In genomic region chr10:74077416-74077815, GRCh38 we compare ENCODE assay signal across 2 cellular contexts.
TF ChIP-seq lines count a peak whose summit lies in the region.

No MANE protein-coding gene starts in this region.

TF ChIP-seq in A549, 52 proteins besides CTCF, POLR2A, EP300 and RAD21 (continued from another document):
- TF ChIP-seq FOSL2 (IDR thresholded peaks at IDR 0.05) (no peak), FOSL2 (CRISPR knock-in tag; IDR thresholded peaks at IDR 0.05) (no peak), USF2 (IDR thresholded peaks at IDR 0.05) (no peak), SMC3 (IDR thresholded peaks at IDR 0.05) (no peak), TFCP2L1 (CRISPR knock-in tag; IDR thresholded peaks at IDR 0.05) (no peak), EHMT2 (IDR thresholded peaks at IDR 0.05; ENCODE audit: low read depth) (no peak), RNF2 (IDR thresholded peaks at IDR 0.05; ENCODE audit: borderline replicate concordance, low read depth) (no peak), HES2 (IDR thresholded peaks at IDR 0.05) (no peak), ELK1 (IDR thresholded peaks at IDR 0.05; ENCODE audit: low read depth, low read length) (no peak), EHF (CRISPR knock-in tag; IDR thresholded peaks at IDR 0.05) (no peak), CHD4 (IDR thresholded peaks at IDR 0.05; ENCODE audit: borderline replicate concordance) (no peak)
- TF ChIP-seq, protein P1, sequence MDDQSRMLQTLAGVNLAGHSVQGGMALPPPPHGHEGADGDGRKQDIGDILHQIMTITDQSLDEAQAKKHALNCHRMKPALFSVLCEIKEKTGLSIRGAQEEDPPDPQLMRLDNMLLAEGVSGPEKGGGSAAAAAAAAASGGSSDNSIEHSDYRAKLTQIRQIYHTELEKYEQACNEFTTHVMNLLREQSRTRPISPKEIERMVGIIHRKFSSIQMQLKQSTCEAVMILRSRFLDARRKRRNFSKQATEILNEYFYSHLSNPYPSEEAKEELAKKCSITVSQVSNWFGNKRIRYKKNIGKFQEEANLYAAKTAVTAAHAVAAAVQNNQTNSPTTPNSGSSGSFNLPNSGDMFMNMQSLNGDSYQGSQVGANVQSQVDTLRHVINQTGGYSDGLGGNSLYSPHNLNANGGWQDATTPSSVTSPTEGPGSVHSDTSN (IDR thresholded peaks at IDR 0.05) = no peak
- TF ChIP-seq, protein P2, sequence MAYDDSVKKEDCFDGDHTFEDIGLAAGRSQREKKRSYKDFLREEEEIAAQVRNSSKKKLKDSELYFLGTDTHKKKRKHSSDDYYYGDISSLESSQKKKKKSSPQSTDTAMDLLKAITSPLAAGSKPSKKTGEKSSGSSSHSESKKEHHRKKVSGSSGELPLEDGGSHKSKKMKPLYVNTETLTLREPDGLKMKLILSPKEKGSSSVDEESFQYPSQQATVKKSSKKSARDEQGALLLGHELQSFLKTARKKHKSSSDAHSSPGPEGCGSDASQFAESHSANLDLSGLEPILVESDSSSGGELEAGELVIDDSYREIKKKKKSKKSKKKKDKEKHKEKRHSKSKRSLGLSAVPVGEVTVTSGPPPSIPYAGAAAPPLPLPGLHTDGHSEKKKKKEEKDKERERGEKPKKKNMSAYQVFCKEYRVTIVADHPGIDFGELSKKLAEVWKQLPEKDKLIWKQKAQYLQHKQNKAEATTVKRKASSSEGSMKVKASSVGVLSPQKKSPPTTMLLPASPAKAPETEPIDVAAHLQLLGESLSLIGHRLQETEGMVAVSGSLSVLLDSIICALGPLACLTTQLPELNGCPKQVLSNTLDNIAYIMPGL (CRISPR knock-in tag; IDR thresholded peaks at IDR 0.05; ENCODE audit: borderline replicate concordance) = no peak

TF ChIP-seq in GM23338, 12 proteins besides CTCF, POLR2A, EP300 and RAD21:
- TF ChIP-seq, protein P3, sequence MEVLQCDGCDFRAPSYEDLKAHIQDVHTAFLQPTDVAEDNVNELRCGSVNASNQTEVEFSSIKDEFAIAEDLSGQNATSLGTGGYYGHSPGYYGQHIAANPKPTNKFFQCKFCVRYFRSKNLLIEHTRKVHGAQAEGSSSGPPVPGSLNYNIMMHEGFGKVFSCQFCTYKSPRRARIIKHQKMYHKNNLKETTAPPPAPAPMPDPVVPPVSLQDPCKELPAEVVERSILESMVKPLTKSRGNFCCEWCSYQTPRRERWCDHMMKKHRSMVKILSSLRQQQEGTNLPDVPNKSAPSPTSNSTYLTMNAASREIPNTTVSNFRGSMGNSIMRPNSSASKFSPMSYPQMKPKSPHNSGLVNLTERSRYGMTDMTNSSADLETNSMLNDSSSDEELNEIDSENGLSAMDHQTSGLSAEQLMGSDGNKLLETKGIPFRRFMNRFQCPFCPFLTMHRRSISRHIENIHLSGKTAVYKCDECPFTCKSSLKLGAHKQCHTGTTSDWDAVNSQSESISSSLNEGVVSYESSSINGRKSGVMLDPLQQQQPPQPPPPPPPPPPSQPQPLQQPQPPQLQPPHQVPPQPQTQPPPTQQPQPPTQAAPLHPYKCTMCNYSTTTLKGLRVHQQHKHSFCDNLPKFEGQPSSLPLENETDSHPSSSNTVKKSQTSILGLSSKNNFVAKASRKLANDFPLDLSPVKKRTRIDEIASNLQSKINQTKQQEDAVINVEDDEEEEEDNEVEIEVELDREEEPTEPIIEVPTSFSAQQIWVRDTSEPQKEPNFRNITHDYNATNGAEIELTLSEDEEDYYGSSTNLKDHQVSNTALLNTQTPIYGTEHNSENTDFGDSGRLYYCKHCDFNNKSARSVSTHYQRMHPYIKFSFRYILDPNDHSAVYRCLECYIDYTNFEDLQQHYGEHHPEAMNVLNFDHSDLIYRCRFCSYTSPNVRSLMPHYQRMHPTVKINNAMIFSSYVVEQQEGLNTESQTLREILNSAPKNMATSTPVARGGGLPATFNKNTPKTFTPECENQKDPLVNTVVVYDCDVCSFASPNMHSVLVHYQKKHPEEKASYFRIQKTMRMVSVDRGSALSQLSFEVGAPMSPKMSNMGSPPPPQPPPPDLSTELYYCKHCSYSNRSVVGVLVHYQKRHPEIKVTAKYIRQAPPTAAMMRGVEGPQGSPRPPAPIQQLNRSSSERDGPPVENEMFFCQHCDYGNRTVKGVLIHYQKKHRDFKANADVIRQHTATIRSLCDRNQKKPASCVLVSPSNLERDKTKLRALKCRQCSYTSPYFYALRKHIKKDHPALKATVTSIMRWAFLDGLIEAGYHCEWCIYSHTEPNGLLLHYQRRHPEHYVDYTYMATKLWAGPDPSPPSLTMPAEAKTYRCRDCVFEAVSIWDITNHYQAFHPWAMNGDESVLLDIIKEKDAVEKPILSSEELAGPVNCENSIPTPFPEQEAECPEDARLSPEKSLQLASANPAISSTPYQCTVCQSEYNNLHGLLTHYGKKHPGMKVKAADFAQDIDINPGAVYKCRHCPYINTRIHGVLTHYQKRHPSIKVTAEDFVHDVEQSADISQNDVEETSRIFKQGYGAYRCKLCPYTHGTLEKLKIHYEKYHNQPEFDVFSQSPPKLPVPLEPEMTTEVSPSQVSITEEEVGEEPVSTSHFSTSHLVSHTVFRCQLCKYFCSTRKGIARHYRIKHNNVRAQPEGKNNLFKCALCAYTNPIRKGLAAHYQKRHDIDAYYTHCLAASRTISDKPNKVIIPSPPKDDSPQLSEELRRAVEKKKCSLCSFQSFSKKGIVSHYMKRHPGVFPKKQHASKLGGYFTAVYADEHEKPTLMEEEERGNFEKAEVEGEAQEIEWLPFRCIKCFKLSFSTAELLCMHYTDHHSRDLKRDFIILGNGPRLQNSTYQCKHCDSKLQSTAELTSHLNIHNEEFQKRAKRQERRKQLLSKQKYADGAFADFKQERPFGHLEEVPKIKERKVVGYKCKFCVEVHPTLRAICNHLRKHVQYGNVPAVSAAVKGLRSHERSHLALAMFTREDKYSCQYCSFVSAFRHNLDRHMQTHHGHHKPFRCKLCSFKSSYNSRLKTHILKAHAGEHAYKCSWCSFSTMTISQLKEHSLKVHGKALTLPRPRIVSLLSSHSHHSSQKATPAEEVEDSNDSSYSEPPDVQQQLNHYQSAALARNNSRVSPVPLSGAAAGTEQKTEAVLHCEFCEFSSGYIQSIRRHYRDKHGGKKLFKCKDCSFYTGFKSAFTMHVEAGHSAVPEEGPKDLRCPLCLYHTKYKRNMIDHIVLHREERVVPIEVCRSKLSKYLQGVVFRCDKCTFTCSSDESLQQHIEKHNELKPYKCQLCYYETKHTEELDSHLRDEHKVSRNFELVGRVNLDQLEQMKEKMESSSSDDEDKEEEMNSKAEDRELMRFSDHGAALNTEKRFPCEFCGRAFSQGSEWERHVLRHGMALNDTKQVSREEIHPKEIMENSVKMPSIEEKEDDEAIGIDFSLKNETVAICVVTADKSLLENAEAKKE (CRISPR knock-in tag; IDR thresholded peaks at IDR 0.05) = no peak
- no peak for TF ChIP-seq STAT1 (IDR thresholded peaks at IDR 0.05; ENCODE audit: unreplicated experiment)
- no peak for TF ChIP-seq REST (IDR thresholded peaks at IDR 0.05; ENCODE audit: unreplicated experiment)
- TF ChIP-seq ZNF114 (CRISPR knock-in tag; IDR thresholded peaks at IDR 0.05) = no peak
- TF ChIP-seq JUNB (IDR thresholded peaks at IDR 0.05; ENCODE audit: unreplicated experiment) = no peak
- no peak for TF ChIP-seq ZNF331 (CRISPR knock-in tag; IDR thresholded peaks at IDR 0.05; ENCODE audit: low read depth)
- no peak for TF ChIP-seq EZH2 (IDR thresholded peaks at IDR 0.05; ENCODE audit: low read depth, unreplicated experiment)
- no peak for TF ChIP-seq POLR2AphosphoS5 (IDR thresholded peaks at IDR 0.05; ENCODE audit: low read depth)
- no peak for TF ChIP-seq ETS1 (IDR thresholded peaks at IDR 0.05)
- TF ChIP-seq EZH2phosphoT487 (IDR thresholded peaks at IDR 0.05; ENCODE audit: unreplicated experiment) = no peak
TF ChIP-seq in GM23338: peak in this region for 0.
